Comparison of ENCODE assay signal across 6 cellular contexts in the genomic region with DNA sequence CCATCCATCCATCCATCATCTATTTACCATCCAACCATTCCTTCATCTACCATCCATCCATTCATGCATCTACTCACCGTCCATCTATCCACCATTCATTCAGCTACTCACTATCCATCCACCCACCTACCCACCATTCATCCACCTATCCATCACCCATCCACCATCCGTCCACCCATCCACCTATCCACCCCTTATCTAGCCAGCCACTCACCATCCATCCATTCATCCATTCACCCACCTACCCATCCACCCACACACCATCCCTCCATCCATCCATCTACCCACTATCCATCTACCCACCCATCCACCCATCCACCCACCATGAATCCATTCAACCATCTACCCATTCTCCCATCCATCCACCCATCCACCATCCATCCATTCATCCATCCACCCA. TPM values are rescaled to one million over a fixed set of nuclear protein-coding genes. Genes with fewer than 3 reads are reported as not detected.
"Had no signal": no experiment of that assay in that cellular context is flagged by ENCODE, and none has a peak within 500 bp of the region (broad histone marks: within the 10 kb centered on the region; RNA-seq: fewer than 3 reads in every experiment).

No MANE protein-coding gene starts in this region.

- H3K9me3 ChIP-seq: HAP-1 had no signal

- H3K9me3 Mint-ChIP-seq: GM23338, IgD-negative memory B cell had no signal

- H3K36me3 ChIP-seq: HAP-1 had no signal

- H3K27ac Mint-ChIP-seq: GM23338, IgD-negative memory B cell had no signal

- DNase-seq: H7, KG1 had no signal

- H3K4me2 ChIP-seq: GM23338 had no signal

- H3K4me1 Mint-ChIP-seq: GM23338, IgD-negative memory B cell had no signal

- H2AFZ ChIP-seq: GM23338 had no signal

- H3K4me1 ChIP-seq: HAP-1 had no signal

- ATAC-seq: GM23338, HCT116 had no signal

- H3K4me3 Mint-ChIP-seq: GM23338, IgD-negative memory B cell had no signal

- H3K36me3 Mint-ChIP-seq: IgD-negative memory B cell had no signal

- H3K4me3 ChIP-seq: GM23338, HAP-1 had no signal

RNA-seq across cellular contexts. Expression of a gene that starts 26.6 kb away (rescaled TPM):
- polyA plus RNA-seq: GM23338, IgD-negative memory B cell had no signal
